In genomic region chr17:44775838-44776621, GRCh38 we compare ENCODE assay signal across 8 cellular contexts. TPM values are rescaled to one million over a fixed set of nuclear protein-coding genes. Genes with fewer than 3 reads are reported as not detected.
A peak's percentile ranks its signal among the peaks of the same experiment; 100 is the strongest.
DNase-seq lines count a peak whose midpoint lies in the region; ATAC-seq and TF ChIP-seq lines count a peak whose summit lies in the region.

No MANE protein-coding gene starts in this region.

- H3K4me3 ChIP-seq in ACC112 (ENCODE audit: low read depth, low read length) (peak overlapping the region; percentile 77), NB4 (ENCODE audit: low read depth, low read length) (peak overlapping the region; percentile 34), cardiac fibroblast (replicated peaks in 1 of 2; ENCODE audit: low read depth in 2 of 2, low read length in 2 of 2) (peak overlapping the region; percentile 66 to 75), lung (peak overlapping the region; percentile 14)

- H3K27me3 ChIP-seq in ACC112 (ENCODE audit: insufficient read depth, low read length) (peaks cover 8% of the 10 kb centered on the region; the same call in 1 of the 2 replicates), lung (ENCODE audit: control insufficient read depth, insufficient read depth) (no peaks in the 10 kb centered on the region)

- no peaks in the 10 kb centered on the region for H3K9me3 Mint-ChIP-seq in type B pancreatic cell

- H3K27me3 Mint-ChIP-seq in type B pancreatic cell = peaks cover 4% of the 10 kb centered on the region

- no peaks in the 10 kb centered on the region for H3K36me3 Mint-ChIP-seq in type B pancreatic cell

- no peak for DNase-seq in NB4 (ENCODE audit: low read depth)
- DNase-seq in cardiac fibroblast (ENCODE audit: low read depth in 2 of 2) = no peak
- DNase-seq in lung (ENCODE audit: low spot score) = no peak
- DNase-seq in type B pancreatic cell (ENCODE audit: extremely low spot score, unreplicated experiment) = no peak
- no peak for DNase-seq in activated CD8-positive, alpha-beta memory T cell treated with anti-CD3 and anti-CD28 coated beads, Interleukin-2, amount 50 U/mL, for 48 hours
- no peak for DNase-seq in mesenteric fat pad (ENCODE audit: low spot score)

- H3K4me3 Mint-ChIP-seq in type B pancreatic cell = peak overlapping the region; percentile 93

- ATAC-seq in GM19455 (IDR thresholded peaks at IDR 0.05; ENCODE audit: unreplicated experiment) = peak; percentile 25
- ATAC-seq in lung (ENCODE audit: insufficient read depth, low FRiP score) = no peak

- no peak for TF ChIP-seq CTCF in NB4 (IDR thresholded peaks at IDR 0.05; ENCODE audit: low read depth, low read length)
- TF ChIP-seq CTCF in cardiac fibroblast (IDR thresholded peaks at IDR 0.05; ENCODE audit: low read depth, low read length) = no peak
- TF ChIP-seq CTCF in lung (IDR thresholded peaks at IDR 0.05; ENCODE audit: control extremely low read depth, extremely low read depth) = no peak
- TF ChIP-seq CTCF in type B pancreatic cell (conservative IDR thresholded peaks at IDR 0.05) = no peak

- no peak for TF ChIP-seq POLR2A in NB4 (IDR thresholded peaks at IDR 0.05; ENCODE audit: extremely low read depth, insufficient read length)

- H3K9me3 ChIP-seq in lung (ENCODE audit: control insufficient read depth in 2 of 2, insufficient read depth in 1 of 2, low read length in 1 of 2) = no peaks in the 10 kb centered on the region

- no peaks in the 10 kb centered on the region for H3K79me2 ChIP-seq in ACC112 (ENCODE audit: control insufficient read depth, insufficient read depth, low read length, unreplicated experiment)

- H3K27ac ChIP-seq in ACC112 (ENCODE audit: low read depth, low read length) (no peak overlapping the region), lung (ENCODE audit: low read depth in 1 of 2, low read length in 1 of 2) (peak overlapping the region in 1 of 2 donors; percentile 10)

- H2AFZ ChIP-seq in ACC112 (ENCODE audit: low read length, unreplicated experiment) = peak overlapping the region; percentile 67

- no peaks in the 10 kb centered on the region for H3K4me1 Mint-ChIP-seq in type B pancreatic cell (ENCODE audit: unreplicated experiment)

- H3K36me3 ChIP-seq in ACC112 (ENCODE audit: insufficient read depth, low read length) (no peaks in the 10 kb centered on the region), lung (ENCODE audit: control insufficient read depth in 2 of 2, insufficient read depth in 2 of 2, low read length in 2 of 2) (no peaks in the 10 kb centered on the region)

- H3K4me1 ChIP-seq in ACC112 (ENCODE audit: control insufficient read depth, insufficient read depth, low read length, unreplicated experiment) = no peaks in the 10 kb centered on the region
- H3K4me1 ChIP-seq in lung (ENCODE audit: control insufficient read depth in 2 of 2, insufficient read depth in 2 of 2, low read length in 2 of 2) = peaks cover 0 to 9% of the 10 kb centered on the region in 2 donors

- peak overlapping the region; percentile 89 for H3K27ac Mint-ChIP-seq in type B pancreatic cell

- 10 to 14% methylated on average over 43 of the region's 43 CpGs for WGBS in lung, 2 donors

RNA-seq across cellular contexts. Expression of gene ADAM11, which starts 17.2 kb away (rescaled TPM):
- total RNA-seq in lung (1 to 10 TPM in 1 of 2 donors, under 1 TPM in 1; 0.09 to 1.1 TPM), type B pancreatic cell (ENCODE audit: low replicate concordance) (4.6 and 4.7 TPM in 2 replicates), mesenteric fat pad (0.67 TPM)
- polyA plus RNA-seq in lung = under 1 TPM; 0.15 to 0.22 TPM

RNA-seq across cellular contexts. Expression of gene GJC1, which starts 54.1 kb away (rescaled TPM):
- total RNA-seq in lung (10 to 100 TPM; 13.0 to 44.3 TPM), type B pancreatic cell (ENCODE audit: low replicate concordance) (20.2 and 62.6 TPM in 2 replicates), mesenteric fat pad (17.1 TPM)
- polyA plus RNA-seq in lung = 1 to 10 TPM; 3.9 TPM

Comparison
In these comparisons a context has a peak if more than half of its experiments do, and no peak if none do; other contexts are left out.
1. H3K4me3 ChIP-seq: peak in every context shown above with its lines; median percentile 77 in ACC112; 70 in cardiac fibroblast; 34 in NB4; 14 in lung.